In the genomic region with DNA sequence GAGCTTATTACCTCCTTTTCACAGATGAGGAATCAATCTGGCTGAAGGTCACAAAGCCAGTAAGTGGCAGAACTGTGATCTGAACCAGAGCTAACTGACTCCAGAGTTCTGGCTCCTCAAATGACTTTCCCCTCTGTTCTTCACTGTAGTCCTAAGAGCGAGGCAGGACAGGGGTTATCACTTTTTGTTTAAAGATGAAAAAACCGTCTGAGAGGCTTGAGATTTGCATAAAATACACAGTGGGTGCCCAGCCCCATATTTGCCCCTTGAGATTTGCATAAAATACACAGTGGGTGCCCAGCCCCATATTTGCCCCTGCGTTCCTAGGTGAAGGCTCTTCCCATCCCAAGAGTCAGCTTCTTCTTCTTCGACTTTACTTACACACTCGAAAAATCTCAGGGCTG, we compare ENCODE assay signal across 8 cellular contexts. TPM values are rescaled to one million over a fixed set of nuclear protein-coding genes. Genes with fewer than 3 reads are reported as not detected.
DNase-seq lines count a peak whose midpoint lies in the region; ATAC-seq and TF ChIP-seq lines count a peak whose summit lies in the region.

No MANE protein-coding gene starts in this region.

- peak overlapping the region; percentile 53 to 91 (median 87) for H3K27ac ChIP-seq in heart right ventricle

- peak; percentile 32 for ATAC-seq in HG02973 (IDR thresholded peaks at IDR 0.05; ENCODE audit: unreplicated experiment)
- ATAC-seq in T-helper 17 cell = peak; percentile 24
- ATAC-seq in heart right ventricle = peak in 7 of 8 donors; percentile 17 to 57 (median 26)
- ATAC-seq in sciatic nerve = peak; percentile 35

- H3K4me1 ChIP-seq in heart right ventricle = peaks cover 3 to 29% (median 21%) of the 10 kb centered on the region in 9 donors

- H3K27me3 Mint-ChIP-seq in T-helper 17 cell = no peaks in the 10 kb centered on the region

- intact Hi-C loops in heart right ventricle (cut with DNase I) = loop anchor here in 5 of 10 donors (5.0 to 10.0 kb wide), 4 partner anchors 61 to 91 kb away; a partner anchor contains a TSS
- intact Hi-C loops in sciatic nerve (cut with DNase I) = no loop called here

- no peak for TF ChIP-seq CTCF in heart right ventricle (IDR thresholded peaks at IDR 0.05)

- H3K9me3 ChIP-seq in T-helper 17 cell (ENCODE audit: control insufficient read depth, low read length, poor library complexity, severe bottlenecking) = no peaks in the 10 kb centered on the region
- no peaks in the 10 kb centered on the region for H3K9me3 ChIP-seq in heart right ventricle

- H3K27ac Mint-ChIP-seq in T-helper 17 cell = no peak overlapping the region

- DNase-seq in NCI-H748 (lab: John Stamatoyannopoulos, UW; ENCODE audit: unreplicated experiment) (peak; percentile 35), NCI-H748 treated with DMSO at 0.1 percent for 48 hours (lab: John Stamatoyannopoulos, UW) (no peak), T-helper 17 cell (no peak), heart right ventricle (no peak), sciatic nerve (ENCODE audit: low spot score) (no peak), NCI-H446 treated with DMSO at 0.1 percent for 48 hours (lab: John Stamatoyannopoulos, UW) (no peak), cerebellar cortex (ENCODE audit: low spot score) (no peak)

- peak overlapping the region; percentile 85 for H3K4me3 Mint-ChIP-seq in T-helper 17 cell

- peaks cover 0 to 3% (median 0%) of the 10 kb centered on the region in 9 donors for H3K36me3 ChIP-seq in heart right ventricle

- peaks cover 29% of the 10 kb centered on the region for H3K4me1 Mint-ChIP-seq in T-helper 17 cell

- no peaks in the 10 kb centered on the region for H3K27me3 ChIP-seq in heart right ventricle

- peak overlapping the region; percentile 82 to 96 (median 90) for H3K4me3 ChIP-seq in heart right ventricle

- 1 to 3% methylated on average over 5 of the region's 5 CpGs for WGBS in heart right ventricle, 2 donors

- no peaks in the 10 kb centered on the region for H3K36me3 Mint-ChIP-seq in T-helper 17 cell (ENCODE audit: low read depth)

RNA-seq across cellular contexts. Expression of a gene that starts 0.7 kb away (rescaled TPM):
- total RNA-seq in T-helper 17 cell = 1 to 10 TPM; 2.6 to 6.6 TPM
- 1 to 10 TPM; 4.8 to 7.4 (median 5.9) TPM for total RNA-seq in heart right ventricle
- polyA plus RNA-seq in heart right ventricle = 1 to 10 TPM; 2.3 to 3.3 TPM
- total RNA-seq in sciatic nerve = 8.0 TPM

RNA-seq across cellular contexts. Expression of a gene that starts 16.9 kb away (rescaled TPM):
- 10 to 100 TPM; 34.3 to 39.6 TPM for total RNA-seq in T-helper 17 cell
- total RNA-seq in heart right ventricle = 10 to 100 TPM; 45.7 to 62.9 (median 52.1) TPM
- polyA plus RNA-seq in heart right ventricle = 100 to 1,000 TPM in 1 of 2 donors, 10 to 100 TPM in 1; 74.1 to 145 TPM
- 60.0 TPM for total RNA-seq in sciatic nerve
